8 cellular contexts compared by ENCODE assay signal in genomic region chr11:44601471-44602370, GRCh38. TPM values are rescaled to one million over a fixed set of nuclear protein-coding genes. Genes with fewer than 3 reads are reported as not detected.
A peak's percentile ranks its signal among the peaks of the same experiment; 100 is the strongest.
DNase-seq lines count a peak whose midpoint lies in the region; ATAC-seq and TF ChIP-seq lines count a peak whose summit lies in the region.

No MANE protein-coding gene starts in this region.

- H3K9me3 ChIP-seq in ascending aorta (no peaks in the 10 kb centered on the region), tibial nerve (no peaks in the 10 kb centered on the region), mammary epithelial cell (replicated peaks; ENCODE audit: insufficient read depth, low read length) (no peaks in the 10 kb centered on the region)

- no peak for TF ChIP-seq POLR2A in tibial nerve (IDR thresholded peaks at IDR 0.05)

- H3K4me3 ChIP-seq in ascending aorta: no peak overlapping the region
- no peak overlapping the region for H3K4me3 ChIP-seq in tibial nerve
- no peak overlapping the region for H3K4me3 ChIP-seq in mesendoderm (ENCODE audit: low read length)
- H3K4me3 ChIP-seq in mammary epithelial cell (replicated peaks in 1 of 3; ENCODE audit: insufficient read depth in 1 of 3, low read depth in 2 of 3, low read length in 3 of 3): no peak overlapping the region

- WGBS in tibial nerve, 2 donors: 55 to 62% methylated on average over 11 to 12 of the region's 14 CpGs
- WGBS in mesendoderm (ENCODE audit: extremely low coverage, insufficient coverage, low lambda C conversion rate): no CpG with 5 or more reads among the region's 14 CpGs
- 90% methylated on average over 8 of the region's 14 CpGs for WGBS in mammary epithelial cell (ENCODE audit: low coverage, missing lambda C conversion rate)

- no peak overlapping the region for H2AK5ac ChIP-seq in mesendoderm (ENCODE audit: low read length)

- H3K9me3 Mint-ChIP-seq in activated naive CD4-positive, alpha-beta T cell treated with anti-CD3 and anti-CD28 coated beads for 36 hours: no peaks in the 10 kb centered on the region

- H3K4me1 ChIP-seq in ascending aorta: peaks cover 18 to 59% of the 10 kb centered on the region in 2 donors
- peaks cover 0 to 74% (median 47%) of the 10 kb centered on the region in 4 donors for H3K4me1 ChIP-seq in tibial nerve
- no peaks in the 10 kb centered on the region for H3K4me1 ChIP-seq in mesendoderm (ENCODE audit: control insufficient read depth, low read depth, low read length)
- H3K4me1 ChIP-seq in mammary epithelial cell (ENCODE audit: insufficient read depth, low read length): peaks cover 12% of the 10 kb centered on the region

- H3K4me2 ChIP-seq in mesendoderm (ENCODE audit: low read length): no peak overlapping the region
- no peak overlapping the region for H3K4me2 ChIP-seq in mammary epithelial cell (ENCODE audit: insufficient read depth, low read depth, low read length)

- no peak for TF ChIP-seq EP300 in tibial nerve (IDR thresholded peaks at IDR 0.05)

- H3K23ac ChIP-seq in mesendoderm (ENCODE audit: low read length): no peak overlapping the region

- intact Hi-C loops in activated naive CD4-positive, alpha-beta T cell treated with anti-CD3 and anti-CD28 coated beads for 36 hours (cut with micrococcal nuclease): no loop called here
- intact Hi-C loops in ascending aorta (cut with DNase I) (loop anchor here (10.0 kb wide), 1 partner anchor 677 kb away; no protein-coding TSS in a partner anchor), mammary epithelial cell (cut with micrococcal nuclease) (no loop called here)

- H3K9ac ChIP-seq in mesendoderm (ENCODE audit: low read length): no peak overlapping the region
- H3K9ac ChIP-seq in mammary epithelial cell (ENCODE audit: insufficient read depth, low read length): no peak overlapping the region

- H3K36me3 Mint-ChIP-seq in activated naive CD4-positive, alpha-beta T cell treated with anti-CD3 and anti-CD28 coated beads for 36 hours (ENCODE audit: low read depth): peaks cover 39% of the 10 kb centered on the region

- peak overlapping the region; percentile 66 for H3K27ac Mint-ChIP-seq in activated naive CD4-positive, alpha-beta T cell treated with anti-CD3 and anti-CD28 coated beads for 36 hours

- DNase-seq in activated naive CD4-positive, alpha-beta T cell treated with anti-CD3 and anti-CD28 coated beads for 36 hours: peak; percentile 47
- no peak for DNase-seq in activated naive CD4-positive, alpha-beta T cell treated with anti-CD3 and anti-CD28 coated beads, Interleukin-2, amount 50 U/mL, for 16 hours
- DNase-seq in ascending aorta (ENCODE audit: low spot score in 2 of 2): no peak
- no peak for DNase-seq in tibial nerve (ENCODE audit: low spot score in 2 of 2)
- no peak for DNase-seq in mesendoderm
- DNase-seq in NAMALWA (ENCODE audit: low spot score): no peak
- no peak for DNase-seq in mammary epithelial cell

- H3K27ac ChIP-seq in ascending aorta (peak overlapping the region; percentile 85 to 91), tibial nerve (peak overlapping the region; percentile 34 to 88 (median 70)), mesendoderm (ENCODE audit: low read depth, low read length) (no peak overlapping the region), mammary epithelial cell (ENCODE audit: insufficient read depth, low read depth, low read length) (no peak overlapping the region)

- H3K4me1 Mint-ChIP-seq in activated naive CD4-positive, alpha-beta T cell treated with anti-CD3 and anti-CD28 coated beads for 36 hours (ENCODE audit: low read depth): peaks cover 76% of the 10 kb centered on the region

- no peak overlapping the region for H3K4ac ChIP-seq in mesendoderm (ENCODE audit: low read depth, low read length)

- no peak overlapping the region for H3K18ac ChIP-seq in mesendoderm (ENCODE audit: low read length)

- no peaks in the 10 kb centered on the region for H3K27me3 ChIP-seq in ascending aorta
- no peaks in the 10 kb centered on the region for H3K27me3 ChIP-seq in tibial nerve
- no peaks in the 10 kb centered on the region for H3K27me3 ChIP-seq in mesendoderm (ENCODE audit: insufficient read depth, low read length, poor library complexity)
- H3K27me3 ChIP-seq in mammary epithelial cell (ENCODE audit: insufficient read depth, low read length): no peaks in the 10 kb centered on the region

- no peaks in the 10 kb centered on the region for H3K79me1 ChIP-seq in mesendoderm (ENCODE audit: low read length)

- H4K5ac ChIP-seq in mesendoderm (ENCODE audit: low read length): no peak overlapping the region

- no peaks in the 10 kb centered on the region for H3K79me2 ChIP-seq in mesendoderm (ENCODE audit: control insufficient read depth, insufficient read depth, low read length)
- H3K79me2 ChIP-seq in mammary epithelial cell (ENCODE audit: insufficient read depth, low read length): no peaks in the 10 kb centered on the region

- TF ChIP-seq CTCF in ascending aorta (IDR thresholded peaks at IDR 0.05) (no peak), tibial nerve (IDR thresholded peaks at IDR 0.05) (no peak), mammary epithelial cell (conservative IDR thresholded peaks at IDR 0.05 in 1 of 2, IDR thresholded peaks at IDR 0.05 in 1 of 2; ENCODE audit: extremely low read depth in 1 of 2, insufficient read depth in 1 of 2, low read depth in 1 of 2, low read length in 2 of 2) (no peak)

- in situ Hi-C loops in mammary epithelial cell (cut with MboI; ENCODE audit: low sequenced_read_pairs in 2 of 2): no loop called here

- dilution Hi-C loops in mammary epithelial cell (cut with HindIII; ENCODE audit: low sequenced_read_pairs): no loop called here

- no peaks in the 10 kb centered on the region for H4K20me1 ChIP-seq in mammary epithelial cell (ENCODE audit: insufficient read depth, low read length)

- H4K8ac ChIP-seq in mesendoderm (ENCODE audit: low read depth, low read length): no peak overlapping the region

- no peak overlapping the region for H2AFZ ChIP-seq in mammary epithelial cell (ENCODE audit: low read depth, low read length)

- CTCF ChIA-PET in activated naive CD4-positive, alpha-beta T cell treated with anti-CD3 and anti-CD28 coated beads for 36 hours (lab: Charles Lee): interaction anchor here (0.8 to 1.6 kb wide), 6 partner anchors 12 to 45 kb away, joined by 3 to 9 read pairs (median 4); no protein-coding TSS in a partner anchor
- CTCF ChIA-PET in mammary epithelial cell (lab: Charles Lee; ENCODE audit: low non-redundant PET): no interaction called here

- H3K27me3 Mint-ChIP-seq in activated naive CD4-positive, alpha-beta T cell treated with anti-CD3 and anti-CD28 coated beads for 36 hours (ENCODE audit: low read depth): no peaks in the 10 kb centered on the region

- H3K56ac ChIP-seq in mesendoderm (ENCODE audit: low read length): no peak overlapping the region

- no peak overlapping the region for H2BK5ac ChIP-seq in mesendoderm (ENCODE audit: low read length)

- no TSS peak for BruUV-seq in mammary epithelial cell (replicated peaks; lab: Mats Ljungman, UMichigan)

- no peak overlapping the region for H2BK15ac ChIP-seq in mesendoderm (replicated peaks; ENCODE audit: low read depth)

- H3K36me3 ChIP-seq in ascending aorta (peaks cover 0 to 3% of the 10 kb centered on the region in 2 donors), tibial nerve (peaks cover 0 to 19% (median 0%) of the 10 kb centered on the region in 3 donors), mesendoderm (ENCODE audit: control insufficient read depth, insufficient read depth, low read length) (no peaks in the 10 kb centered on the region), mammary epithelial cell (ENCODE audit: insufficient read depth, low read length) (peaks cover 10% of the 10 kb centered on the region)

- ATAC-seq in HG03045 (IDR thresholded peaks at IDR 0.05; ENCODE audit: unreplicated experiment): peak; percentile 32

- no peak overlapping the region for H3K4me3 Mint-ChIP-seq in activated naive CD4-positive, alpha-beta T cell treated with anti-CD3 and anti-CD28 coated beads for 36 hours

- H2BK120ac ChIP-seq in mesendoderm (ENCODE audit: low read depth, low read length): no peak overlapping the region

RNA-seq across cellular contexts. Expression of gene CD82, which starts 36.3 kb away (rescaled TPM):
- 100 to 1,000 TPM; 140 to 141 TPM for total RNA-seq in activated naive CD4-positive, alpha-beta T cell treated with anti-CD3 and anti-CD28 coated beads for 36 hours
- total RNA-seq in ascending aorta: 28.3 TPM
- 10 to 100 TPM; 27.9 to 49.4 (median 43.4) TPM for total RNA-seq in tibial nerve
- polyA plus RNA-seq in mesendoderm (2013, experiment 1 of 2): 0.81 TPM
- polyA plus RNA-seq in mesendoderm (2013, experiment 2 of 2): 0.91 TPM
- 100 to 1,000 TPM in 1 of 2 donors, 10 to 100 TPM in 1; 38.8 to 309 TPM for total RNA-seq in mammary epithelial cell
- 232 TPM for polyA plus RNA-seq in mammary epithelial cell
- polyA minus RNA-seq in mammary epithelial cell: 109 TPM

Comparison
In these comparisons a context has a peak if more than half of its experiments do, and no peak if none do; other contexts are left out.
1. H3K27ac ChIP-seq: peak in ascending aorta (2 of 2) and tibial nerve (4 of 4); none in mesendoderm (single experiment) and mammary epithelial cell (single experiment).